In the genomic region with DNA sequence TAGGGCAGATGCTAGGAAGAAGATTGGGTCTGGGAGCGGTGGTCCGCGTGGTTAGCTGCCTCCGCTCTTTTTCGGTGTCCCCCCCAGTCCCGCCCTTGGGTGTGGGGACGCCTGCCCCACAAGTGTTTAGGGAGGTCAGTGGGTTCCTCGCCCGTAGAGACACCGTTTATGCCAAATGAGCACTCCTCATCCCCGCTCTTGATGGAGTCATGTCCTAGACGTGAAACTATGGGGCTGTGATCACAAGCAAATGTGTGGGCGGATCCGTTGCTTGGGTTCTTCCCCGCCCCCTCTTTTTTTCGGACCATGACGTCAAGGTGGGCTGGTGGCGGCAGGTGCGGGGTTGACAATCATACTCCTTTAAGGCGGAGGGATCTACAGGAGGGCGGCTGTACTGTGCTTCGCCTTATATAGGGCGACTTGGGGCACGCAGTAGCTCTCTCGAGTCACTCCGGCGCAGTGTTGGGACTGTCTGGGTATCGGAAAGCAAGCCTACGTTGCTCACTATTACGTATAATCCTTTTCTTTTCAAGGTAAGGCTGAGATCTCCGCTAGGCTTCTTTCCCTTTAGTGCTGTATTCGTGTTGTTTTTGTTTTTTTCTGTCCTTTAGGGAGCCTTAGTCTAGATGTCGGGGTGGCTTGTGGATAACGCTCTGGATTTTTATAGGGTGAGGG, we compare ENCODE assay signal across 8 cellular contexts. TPM values are rescaled to one million over a fixed set of nuclear protein-coding genes. Genes with fewer than 3 reads are reported as not detected.
DNase-seq lines count a peak whose midpoint lies in the region; ATAC-seq lines count a peak whose summit lies in the region.

A gene (plus strand): TSS at position 439 of the 675 bp plus-strand sequence. CDS start 1,529 bp downstream, outside the sequence.

- H3K4me2 ChIP-seq in mesenchymal stem cell (ENCODE audit: low read length, poor library complexity, severe bottlenecking) = peak within 1 kb of the TSS; percentile 86

- peak within 1 kb of the TSS; percentile 77 to 95 for H3K4ac ChIP-seq in mesenchymal stem cell (ENCODE audit: low read depth in 1 of 2, low read length in 2 of 2)

- peak within 1 kb of the TSS; percentile 87 for H2BK5ac ChIP-seq in mesenchymal stem cell (ENCODE audit: low read depth, low read length, poor library complexity, severe bottlenecking)

- H3K4me1 ChIP-seq in mesenchymal stem cell (ENCODE audit: control insufficient read depth, insufficient read depth, low read depth, low read length) = peaks cover 13% of the 10 kb centered on the region

- H2BK12ac ChIP-seq in mesenchymal stem cell (ENCODE audit: low read length in 2 of 2) = peak within 1 kb of the TSS; percentile 19 to 91

- H3K4me3 Mint-ChIP-seq in effector memory CD8-positive, alpha-beta T cell = peak within 1 kb of the TSS; percentile 95 to 100

- H2BK15ac ChIP-seq in mesenchymal stem cell (ENCODE audit: low read depth, poor library complexity, severe bottlenecking) = peak within 1 kb of the TSS; percentile 84

- peak within 1 kb of the TSS; percentile 94 to 98 for H3K18ac ChIP-seq in mesenchymal stem cell (ENCODE audit: low read depth in 1 of 2, low read length in 2 of 2)

- H3K27ac ChIP-seq in mesenchymal stem cell (ENCODE audit: low read length, poor library complexity, severe bottlenecking) = peak within 1 kb of the TSS; percentile 87

- ATAC-seq in GM21360 (IDR thresholded peaks at IDR 0.05; ENCODE audit: unreplicated experiment) = peak; percentile 59
- ATAC-seq in effector memory CD8-positive, alpha-beta T cell (replicated peaks) = peak; percentile 79

- peaks cover 13 to 34% of the 10 kb centered on the region in 2 experiments for H3K36me3 ChIP-seq in mesenchymal stem cell (ENCODE audit: control insufficient read depth in 1 of 2, insufficient read depth in 2 of 2, low read depth in 1 of 2, low read length in 2 of 2)

- peak within 1 kb of the TSS; percentile 87 to 93 for H3K4me3 ChIP-seq in mesenchymal stem cell (ENCODE audit: insufficient read depth in 1 of 2, low read depth in 1 of 2, low read length in 2 of 2)

- H3K14ac ChIP-seq in mesenchymal stem cell (ENCODE audit: low read length in 2 of 2) = peak within 1 kb of the TSS; percentile 19 to 87

- H2BK120ac ChIP-seq in mesenchymal stem cell (ENCODE audit: low read depth, low read length) = peak within 1 kb of the TSS; percentile 87

- peak within 1 kb of the TSS; percentile 94 for H3K9ac ChIP-seq in mesenchymal stem cell (ENCODE audit: low read length)

- peak within 1 kb of the TSS; percentile 78 for H2AK5ac ChIP-seq in mesenchymal stem cell (ENCODE audit: low read length, severe bottlenecking)

- DNase-seq in COR-L47 (lab: John Stamatoyannopoulos, UW) = peak; percentile 97
- peak; percentile 98 for DNase-seq in HT-29 (ENCODE audit: low spot score)
- peak; percentile 93 for DNase-seq in NK-92 treated with Interleukin-12 subunit alpha and Interleukin-12 subunit beta, amount 100 ng/mL, for 24 hours (lab: John Stamatoyannopoulos, UW)
- DNase-seq in activated CD8-positive, alpha-beta memory T cell treated with anti-CD3 and anti-CD28 coated beads for 4 hours (ENCODE audit: low read depth in 2 of 2) = peak; percentile 91 to 98
- DNase-seq in effector memory CD8-positive, alpha-beta T cell = peak; percentile 92 to 94 (median 94)
- DNase-seq in mesenchymal stem cell = peak; percentile 99
- peak; percentile 86 for DNase-seq in stimulated activated CD8-positive, alpha-beta memory T cell treated with anti-CD3 and anti-CD28 coated beads, Interleukin-12 subunit alpha, Interleukin-12 subunit beta, amount 100 ng/mL, for 24 hours (ENCODE audit: extremely low read depth)

- H3K9me3 Mint-ChIP-seq in effector memory CD8-positive, alpha-beta T cell = no peaks in the 10 kb centered on the region

- H3K4me1 Mint-ChIP-seq in effector memory CD8-positive, alpha-beta T cell (ENCODE audit: low read depth in 2 of 2) = peaks cover 40 to 44% of the 10 kb centered on the region in 2 donors

- peak within 1 kb of the TSS; percentile 96 for H4K91ac ChIP-seq in mesenchymal stem cell (ENCODE audit: low read length)

- H3K9me3 ChIP-seq in mesenchymal stem cell (ENCODE audit: control insufficient read depth, low read length) = no peaks in the 10 kb centered on the region

- H3K27ac Mint-ChIP-seq in effector memory CD8-positive, alpha-beta T cell = peak within 1 kb of the TSS; percentile 98 to 100

- peak within 1 kb of the TSS; percentile 83 for H2AFZ ChIP-seq in mesenchymal stem cell (ENCODE audit: low read depth, low read length)

- H3K27me3 ChIP-seq in mesenchymal stem cell (ENCODE audit: control insufficient read depth in 1 of 2, insufficient read depth in 1 of 2, low read length in 2 of 2) = no peaks in the 10 kb centered on the region

- peak within 1 kb of the TSS; percentile 94 for H4K8ac ChIP-seq in mesenchymal stem cell (ENCODE audit: low read length)

- under 1% methylated on average over 31 of the region's 34 CpGs for WGBS in mesenchymal stem cell

- H3K36me3 Mint-ChIP-seq in effector memory CD8-positive, alpha-beta T cell (ENCODE audit: insufficient read depth) = peaks cover 69% of the 10 kb centered on the region

- no peaks in the 10 kb centered on the region for H3K27me3 Mint-ChIP-seq in effector memory CD8-positive, alpha-beta T cell

- peak within 1 kb of the TSS in 1 of 2 experiments; percentile 92 for H3K23ac ChIP-seq in mesenchymal stem cell (ENCODE audit: low read length in 2 of 2)

- H3K79me1 ChIP-seq in mesenchymal stem cell (replicated peaks; ENCODE audit: low read length, poor library complexity, severe bottlenecking) = peaks cover 2% of the 10 kb centered on the region

RNA-seq across cellular contexts. Expression of the gene that starts here (rescaled TPM):
- total RNA-seq in HT-29 (2014; rRNA removed; shearing (Covaris generic)) = 751 and 810 TPM in 2 replicates
- 545 TPM for polyA plus RNA-seq in mesenchymal stem cell (2013, experiment 1 of 2)
- 525 TPM for polyA plus RNA-seq in mesenchymal stem cell (2013, experiment 2 of 2)

Comparison
In these comparisons a context has a peak if more than half of its experiments do, and no peak if none do; other contexts are left out.
1. Peak in every context shown above with its lines: DNase-seq, ATAC-seq, H3K4me3 ChIP-seq and H3K27ac ChIP-seq.